28 cellular contexts compared by ENCODE assay signal in genomic region chrX:14290335-14290734, GRCh38.
"Had no signal": no experiment of that assay in that cellular context is flagged by ENCODE, and none has a peak within 500 bp of the region (broad histone marks: within the 10 kb centered on the region; RNA-seq: fewer than 3 reads in every experiment).

No MANE protein-coding gene starts in this region.

- H3K27me3 ChIP-seq: ascending aorta, body of pancreas, cardiac muscle cell, colonic mucosa, gastroesophageal sphincter had no signal

- H3K9me3 ChIP-seq: ascending aorta, body of pancreas, colonic mucosa, gastroesophageal sphincter had no signal

- ATAC-seq: activated CD4-positive, alpha-beta T cell treated with anti-CD3 and anti-CD28 coated beads for 36 hours; activated CD8-positive, alpha-beta memory T cell treated with anti-CD3 and anti-CD28 coated beads, Interleukin-2, amount 10 ng/mL, durations not matched to agents 7 days and 5 days; activated CD8-positive, alpha-beta T cell treated with anti-CD3 and anti-CD28 coated beads, Interleukin-2, amount 10 ng/mL, durations not matched to agents 7 days and 5 days; activated naive CD4-positive, alpha-beta T cell treated with anti-CD3 and anti-CD28 coated beads, Interleukin-2, amount 50 U/mL, for 72 hours; body of pancreas; esophagus mucosa; gastroesophageal sphincter had no signal

- H3K36me3 ChIP-seq: ascending aorta, cardiac muscle cell, colonic mucosa, gastroesophageal sphincter had no signal

- H3K36me3 Mint-ChIP-seq: activated CD4-positive, alpha-beta memory T cell treated with anti-CD3 and anti-CD28 coated beads for 36 hours; activated CD8-positive, alpha-beta memory T cell treated with anti-CD3 and anti-CD28 coated beads, Interleukin-2, amount 10 ng/mL, durations not matched to agents 7 days and 5 days; activated naive CD4-positive, alpha-beta T cell treated with anti-CD3 and anti-CD28 coated beads, Interleukin-2, amount 10 ng/mL, durations not matched to agents 7 days and 5 days; activated naive CD4-positive, alpha-beta T cell treated with anti-CD3 and anti-CD28 coated beads, Interleukin-2, amount 50 U/mL, for 72 hours; activated naive CD8-positive, alpha-beta T cell treated with anti-CD3 and anti-CD28 coated beads, Interleukin-2, amount 10 ng/mL, durations not matched to agents 7 days and 5 days had no signal

- H3K27ac Mint-ChIP-seq: activated CD4-positive, alpha-beta memory T cell treated with anti-CD3 and anti-CD28 coated beads for 36 hours; activated CD4-positive, alpha-beta T cell treated with anti-CD3 and anti-CD28 coated beads for 36 hours; activated CD4-positive, alpha-beta T cell treated with anti-CD3 and anti-CD28 coated beads, Interleukin-2, amount 10 ng/mL, durations not matched to agents 24 days and 14 days; activated CD8-positive, alpha-beta memory T cell treated with anti-CD3 and anti-CD28 coated beads, Interleukin-2, amount 10 ng/mL, durations not matched to agents 7 days and 5 days; activated CD8-positive, alpha-beta T cell treated with anti-CD3 and anti-CD28 coated beads, Interleukin-2, amount 10 ng/mL, durations not matched to agents 7 days and 5 days; activated naive CD4-positive, alpha-beta T cell treated with anti-CD3 and anti-CD28 coated beads, Interleukin-2, amount 10 ng/mL, durations not matched to agents 7 days and 5 days; activated naive CD4-positive, alpha-beta T cell treated with anti-CD3 and anti-CD28 coated beads, Interleukin-2, amount 50 U/mL, for 72 hours; activated naive CD8-positive, alpha-beta T cell treated with anti-CD3 and anti-CD28 coated beads, Interleukin-2, amount 10 ng/mL, durations not matched to agents 7 days and 5 days had no signal

- H3K27me3 Mint-ChIP-seq: activated CD4-positive, alpha-beta memory T cell treated with anti-CD3 and anti-CD28 coated beads for 36 hours; activated CD4-positive, alpha-beta T cell treated with anti-CD3 and anti-CD28 coated beads for 36 hours; activated CD4-positive, alpha-beta T cell treated with anti-CD3 and anti-CD28 coated beads, Interleukin-2, amount 10 ng/mL, durations not matched to agents 24 days and 14 days; activated CD8-positive, alpha-beta memory T cell treated with anti-CD3 and anti-CD28 coated beads, Interleukin-2, amount 10 ng/mL, durations not matched to agents 7 days and 5 days; activated naive CD4-positive, alpha-beta T cell treated with anti-CD3 and anti-CD28 coated beads, Interleukin-2, amount 10 ng/mL, durations not matched to agents 7 days and 5 days; activated naive CD8-positive, alpha-beta T cell treated with anti-CD3 and anti-CD28 coated beads, Interleukin-2, amount 10 ng/mL, durations not matched to agents 7 days and 5 days had no signal

- H3K4me3 Mint-ChIP-seq: activated CD4-positive, alpha-beta memory T cell treated with anti-CD3 and anti-CD28 coated beads for 36 hours; activated CD4-positive, alpha-beta T cell treated with anti-CD3 and anti-CD28 coated beads for 36 hours; activated CD4-positive, alpha-beta T cell treated with anti-CD3 and anti-CD28 coated beads, Interleukin-2, amount 10 ng/mL, durations not matched to agents 24 days and 14 days; activated CD8-positive, alpha-beta memory T cell treated with anti-CD3 and anti-CD28 coated beads, Interleukin-2, amount 10 ng/mL, durations not matched to agents 7 days and 5 days; activated CD8-positive, alpha-beta T cell treated with anti-CD3 and anti-CD28 coated beads, Interleukin-2, amount 10 ng/mL, durations not matched to agents 7 days and 5 days; activated naive CD4-positive, alpha-beta T cell treated with anti-CD3 and anti-CD28 coated beads, Interleukin-2, amount 10 ng/mL, durations not matched to agents 7 days and 5 days; activated naive CD8-positive, alpha-beta T cell treated with anti-CD3 and anti-CD28 coated beads, Interleukin-2, amount 10 ng/mL, durations not matched to agents 7 days and 5 days had no signal

- H3K4me1 ChIP-seq: ascending aorta, body of pancreas, colonic mucosa, gastroesophageal sphincter had no signal

- DNase-seq: activated CD4-positive, alpha-beta memory T cell treated with anti-CD3 and anti-CD28 coated beads for 36 hours; activated CD4-positive, alpha-beta T cell treated with anti-CD3 and anti-CD28 coated beads for 36 hours; activated CD4-positive, alpha-beta T cell treated with anti-CD3 and anti-CD28 coated beads, Interleukin-2, amount 10 ng/mL, durations not matched to agents 24 days and 14 days; activated CD4-positive, CD25-positive, alpha-beta regulatory T cell; activated CD4-positive, CD25-positive, alpha-beta regulatory T cell treated with anti-CD3 and anti-CD28 coated beads, Interleukin-2, amount 50 U/mL, for 72 hours; activated CD8-positive, alpha-beta memory T cell treated with anti-CD3 and anti-CD28 coated beads, Interleukin-2, amount 10 ng/mL, durations not matched to agents 7 days and 5 days; activated CD8-positive, alpha-beta memory T cell treated with anti-CD3 and anti-CD28 coated beads, Interleukin-2, amount 50 U/mL, for 4 hours; activated CD8-positive, alpha-beta T cell treated with anti-CD3 and anti-CD28 coated beads, Interleukin-2, amount 10 ng/mL, durations not matched to agents 7 days and 5 days; activated gamma-delta T cell; activated naive CD4-positive, alpha-beta T cell; activated naive CD4-positive, alpha-beta T cell treated with anti-CD3 and anti-CD28 coated beads, Interleukin-2, amount 10 ng/mL, durations not matched to agents 7 days and 5 days; activated naive CD8-positive, alpha-beta T cell treated with anti-CD3 and anti-CD28 coated beads, Interleukin-2, amount 10 ng/mL, durations not matched to agents 7 days and 5 days; activated T-cell treated with anti-CD3 and anti-CD28 coated beads, Interleukin-2, amount 50 U/mL, for 1 hour; activated T-cell treated with anti-CD3 and anti-CD28 coated beads, Interleukin-2, amount 50 U/mL, for 48 hours; body of pancreas; central memory CD4-positive, alpha-beta T cell; cerebellar nuclear complex; colonic mucosa; effector CD8-positive, alpha-beta T cell; foreskin fibroblast; T-helper 2 cell had no signal

- H3K4me1 Mint-ChIP-seq: activated CD4-positive, alpha-beta T cell treated with anti-CD3 and anti-CD28 coated beads for 36 hours; activated CD4-positive, alpha-beta T cell treated with anti-CD3 and anti-CD28 coated beads, Interleukin-2, amount 10 ng/mL, durations not matched to agents 24 days and 14 days; activated CD8-positive, alpha-beta memory T cell treated with anti-CD3 and anti-CD28 coated beads, Interleukin-2, amount 10 ng/mL, durations not matched to agents 7 days and 5 days; activated naive CD4-positive, alpha-beta T cell treated with anti-CD3 and anti-CD28 coated beads, Interleukin-2, amount 10 ng/mL, durations not matched to agents 7 days and 5 days; activated naive CD8-positive, alpha-beta T cell treated with anti-CD3 and anti-CD28 coated beads, Interleukin-2, amount 10 ng/mL, durations not matched to agents 7 days and 5 days had no signal

- FAIRE-seq: endometrium, endothelial cell of umbilical vein had no signal

- H3K4me3 ChIP-seq: ascending aorta, body of pancreas, cardiac muscle cell, colonic mucosa, gastroesophageal sphincter had no signal

- H3K27ac ChIP-seq: ascending aorta, body of pancreas, cardiac muscle cell, colonic mucosa, gastroesophageal sphincter had no signal

- H3K9me3 Mint-ChIP-seq: activated CD4-positive, alpha-beta memory T cell treated with anti-CD3 and anti-CD28 coated beads for 36 hours; activated CD4-positive, alpha-beta T cell treated with anti-CD3 and anti-CD28 coated beads, Interleukin-2, amount 10 ng/mL, durations not matched to agents 24 days and 14 days; activated naive CD4-positive, alpha-beta T cell treated with anti-CD3 and anti-CD28 coated beads, Interleukin-2, amount 10 ng/mL, durations not matched to agents 7 days and 5 days; activated naive CD8-positive, alpha-beta T cell treated with anti-CD3 and anti-CD28 coated beads, Interleukin-2, amount 10 ng/mL, durations not matched to agents 7 days and 5 days had no signal
